In the genomic region with DNA sequence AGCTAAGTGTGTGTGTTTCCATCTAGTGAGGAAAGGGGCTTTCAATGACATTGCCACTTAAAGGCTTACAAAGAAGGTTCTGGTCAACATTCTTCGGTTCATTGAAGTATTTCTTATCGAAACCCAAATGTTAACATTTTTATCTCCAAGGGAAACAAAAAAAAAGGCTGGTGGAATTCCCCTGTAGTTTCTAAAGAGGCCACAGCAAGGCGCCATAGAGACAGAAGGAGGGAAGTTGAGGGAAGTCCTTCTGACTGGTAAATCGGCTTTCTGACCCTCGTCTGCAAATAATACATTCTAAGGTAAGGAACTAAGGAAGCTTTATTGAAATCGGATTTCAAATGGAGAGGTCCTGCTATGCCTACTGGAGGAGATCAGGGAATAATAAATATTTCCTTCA, we compare ENCODE assay signal across 11 cellular contexts. TPM values are rescaled to one million over a fixed set of nuclear protein-coding genes. Genes with fewer than 3 reads are reported as not detected.
DNase-seq lines count a peak whose midpoint lies in the region; TF ChIP-seq lines count a peak whose summit lies in the region.
"Had no signal": no experiment of that assay in that cellular context is flagged by ENCODE, and none has a peak within 500 bp of the region (broad histone marks: within the 10 kb centered on the region; RNA-seq: fewer than 3 reads in every experiment).

No MANE protein-coding gene starts in this region.

- TF ChIP-seq CTCF in WI38 (IDR thresholded peaks at IDR 0.05; ENCODE audit: low read depth, low read length), result peak; percentile 27; the same call in 1 of the 2 replicates
- TF ChIP-seq CTCF in dorsolateral prefrontal cortex (IDR thresholded peaks at IDR 0.05 in 54 of 56, conservative IDR thresholded peaks at IDR 0.05 in 2 of 56; ENCODE audit: low read depth in 1 of 56, partially characterized antibody in 56 of 56), result peak in 5 of 56 donors; percentile 13 to 26 (median 16)

- peaks cover 30% of the 10 kb centered on the region for H3K79me2 ChIP-seq in mesendoderm (ENCODE audit: control insufficient read depth, insufficient read depth, low read length)

- H3K27ac ChIP-seq in HUES6 (ENCODE audit: low read depth, low read length) (peak overlapping the region; percentile 1; the same call in 1 of the 2 replicates), mesendoderm (ENCODE audit: low read depth, low read length) (no peak overlapping the region), dorsolateral prefrontal cortex (no peak overlapping the region)

- H3K4me1 ChIP-seq in HUES6 (ENCODE audit: control insufficient read depth, insufficient read depth, low read length) (peaks cover 19% of the 10 kb centered on the region), mesendoderm (ENCODE audit: control insufficient read depth, low read depth, low read length) (peaks cover 4% of the 10 kb centered on the region)

- peaks cover 6% of the 10 kb centered on the region; the same call in 1 of the 2 replicates for H3K36me3 ChIP-seq in HUES6 (ENCODE audit: control insufficient read depth, insufficient read depth, low read length)
- H3K36me3 ChIP-seq in mesendoderm (ENCODE audit: control insufficient read depth, insufficient read depth, low read length), result peaks cover 4% of the 10 kb centered on the region

- intact Hi-C loops in dorsolateral prefrontal cortex (cut with DNase I), result no loop called here

- no peaks in the 10 kb centered on the region for H3K79me1 ChIP-seq in mesendoderm (ENCODE audit: low read length)

- no peak overlapping the region for H2BK120ac ChIP-seq in mesendoderm (ENCODE audit: low read depth, low read length)

- H2BK15ac ChIP-seq in mesendoderm (replicated peaks; ENCODE audit: low read depth), result no peak overlapping the region

- DNase-seq in Daoy (ENCODE audit: low read depth) (peak; percentile 42), mesendoderm (peak; percentile 83), dorsolateral prefrontal cortex (no peak), GDM1 (lab: John Stamatoyannopoulos, UW) (no peak), 8988T (no peak)
- DNase-seq: activated CD4-positive, alpha-beta T cell treated with anti-CD3 and anti-CD28 coated beads, Interleukin-2, amount 50 U/mL, for 48 hours; effector memory CD8-positive, alpha-beta T cell; NCI-H446 treated with DMSO at 0.1 percent for 48 hours had no signal

- H3K4me2 ChIP-seq in mesendoderm (ENCODE audit: low read length), result no peak overlapping the region

- H2AK5ac ChIP-seq in mesendoderm (ENCODE audit: low read length), result no peak overlapping the region

- no peak overlapping the region for H2BK5ac ChIP-seq in mesendoderm (ENCODE audit: low read length)

- no CpG with 5 or more reads among the region's 6 CpGs for WGBS in mesendoderm (ENCODE audit: extremely low coverage, insufficient coverage, low lambda C conversion rate)

- no peak overlapping the region for H3K18ac ChIP-seq in mesendoderm (ENCODE audit: low read length)

- H3K9ac ChIP-seq in HUES6 (ENCODE audit: low read length), result no peak overlapping the region
- no peak overlapping the region for H3K9ac ChIP-seq in mesendoderm (ENCODE audit: low read length)

- H3K9me3 ChIP-seq in HUES6 (ENCODE audit: control insufficient read depth, insufficient read depth, low read depth, low read length), result peaks cover 5% of the 10 kb centered on the region

- H3K56ac ChIP-seq in mesendoderm (ENCODE audit: low read length), result no peak overlapping the region

- H3K23ac ChIP-seq in mesendoderm (ENCODE audit: low read length), result no peak overlapping the region

- H4K8ac ChIP-seq in mesendoderm (ENCODE audit: low read depth, low read length), result no peak overlapping the region

- no peak overlapping the region for H3K4me3 ChIP-seq in HUES6 (ENCODE audit: low read depth, low read length)
- H3K4me3 ChIP-seq in WI38 (ENCODE audit: low read depth, low read length), result no peak overlapping the region
- no peak overlapping the region for H3K4me3 ChIP-seq in mesendoderm (ENCODE audit: low read length)
- H3K4me3 ChIP-seq in dorsolateral prefrontal cortex, result no peak overlapping the region

- H3K27me3 ChIP-seq in HUES6 (ENCODE audit: control insufficient read depth, insufficient read depth, low read length), result no peaks in the 10 kb centered on the region
- H3K27me3 ChIP-seq in mesendoderm (ENCODE audit: insufficient read depth, low read length, poor library complexity), result no peaks in the 10 kb centered on the region
- H3K27me3 ChIP-seq in dorsolateral prefrontal cortex, result peaks cover 0 to 30% (median 15%) of the 10 kb centered on the region in 45 donors

- no peak overlapping the region for H4K5ac ChIP-seq in mesendoderm (ENCODE audit: low read length)

- H3K4ac ChIP-seq in mesendoderm (ENCODE audit: low read depth, low read length), result no peak overlapping the region

RNA-seq across cellular contexts. Expression of a gene that starts 1.7 kb away (rescaled TPM):
- total RNA-seq in Daoy (2014; rRNA removed; shearing (Covaris generic)), result 23.8 and 31.0 TPM in 2 replicates
- 134 TPM for polyA plus RNA-seq in mesendoderm (2013, experiment 1 of 2)
- 141 TPM for polyA plus RNA-seq in mesendoderm (2013, experiment 2 of 2)
- not detected for total RNA-seq in dorsolateral prefrontal cortex
- total RNA-seq: skeletal muscle tissue had no signal

Comparison
In these comparisons a context has a peak if more than half of its experiments do, and no peak if none do; other contexts are left out.
1. DNase-seq: peak in Daoy (single experiment) and mesendoderm (single experiment); none in dorsolateral prefrontal cortex (0 of 10), GDM1 (single experiment) and 8988T (single experiment).
2. RNA of a gene that starts 1.7 kb away (total RNA-seq): 23.8 to 31.0 TPM in Daoy; not detected in dorsolateral prefrontal cortex; every median in the first group is over 10 times any median in the second.